19 cellular contexts compared by ENCODE assay signal in the genomic region with DNA sequence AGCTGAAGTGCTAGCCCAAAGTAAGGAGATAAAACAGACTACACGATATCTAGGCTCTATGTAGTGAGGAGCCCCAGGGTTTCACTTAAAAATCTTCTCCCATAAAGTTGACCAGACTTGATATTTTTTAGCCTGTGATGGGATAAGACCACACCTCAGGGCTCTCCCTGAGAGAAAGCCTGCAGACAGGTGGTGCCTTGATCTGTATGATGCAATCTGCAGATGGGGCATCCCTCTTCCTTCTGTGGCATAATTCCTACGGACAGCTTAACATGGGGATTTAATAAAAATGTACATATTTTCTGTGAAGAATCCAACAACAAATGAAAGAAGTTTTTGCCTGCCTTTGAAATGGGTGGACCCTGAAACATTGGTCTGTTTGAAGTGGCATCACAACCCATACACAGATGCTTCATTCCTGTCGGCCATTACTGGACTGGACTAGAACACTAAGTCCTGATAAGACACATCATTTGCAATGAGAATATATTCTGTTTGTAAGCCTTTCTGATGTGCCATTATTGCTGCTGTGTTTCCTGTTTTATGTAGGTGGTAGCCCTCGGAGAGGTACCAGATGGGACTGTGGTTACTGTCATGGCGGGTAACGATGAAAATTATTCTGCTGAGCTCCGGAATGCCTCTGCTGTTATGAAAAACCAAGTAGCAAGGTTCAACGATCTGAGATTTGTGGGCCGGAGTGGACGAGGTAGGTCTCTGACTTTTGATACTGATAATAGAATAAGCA. TPM values are rescaled to one million over a fixed set of nuclear protein-coding genes. Genes with fewer than 3 reads are reported as not detected.
DNase-seq lines count a peak whose midpoint lies in the region; ATAC-seq, FAIRE-seq and TF ChIP-seq lines count a peak whose summit lies in the region.
"Had no signal": no experiment of that assay in that cellular context is flagged by ENCODE, and none has a peak within 500 bp of the region (broad histone marks: within the 10 kb centered on the region; RNA-seq: fewer than 3 reads in every experiment).

No MANE protein-coding gene starts in this region.

- H3K27me3 ChIP-seq in Peyer's patch: no peaks in the 10 kb centered on the region
- H3K27me3 ChIP-seq in dorsolateral prefrontal cortex: peaks cover 0 to 8% (median 0%) of the 10 kb centered on the region in 45 donors
- no peaks in the 10 kb centered on the region for H3K27me3 ChIP-seq in esophagus squamous epithelium
- H3K27me3 ChIP-seq: colonic mucosa, sigmoid colon, SJSA1, uterus had no signal

- no peaks in the 10 kb centered on the region for H3K9me3 Mint-ChIP-seq in activated T-cell treated with anti-CD3 and anti-CD28 coated beads, Interleukin-2, amount 50 U/mL, for 24 hours
- H3K9me3 Mint-ChIP-seq in activated naive CD8-positive, alpha-beta T cell treated with anti-CD3 and anti-CD28 coated beads, Interleukin-2, amount 50 U/mL, for 24 hours: no peaks in the 10 kb centered on the region

- H3K4me3 ChIP-seq in Peyer's patch (no peak overlapping the region), dorsolateral prefrontal cortex (no peak overlapping the region), esophagus squamous epithelium (no peak overlapping the region)
- H3K4me3 ChIP-seq: colonic mucosa, gastroesophageal sphincter, left ventricle myocardium inferior, sigmoid colon, SJSA1, uterus had no signal

- H3K36me3 Mint-ChIP-seq in activated T-cell treated with anti-CD3 and anti-CD28 coated beads, Interleukin-2, amount 50 U/mL, for 24 hours (ENCODE audit: low read depth): peaks cover 80% of the 10 kb centered on the region
- H3K36me3 Mint-ChIP-seq in activated naive CD8-positive, alpha-beta T cell treated with anti-CD3 and anti-CD28 coated beads, Interleukin-2, amount 50 U/mL, for 24 hours (ENCODE audit: low read depth): peaks cover 33% of the 10 kb centered on the region

- 81 to 88% methylated on average over 10 of the region's 10 CpGs for WGBS in esophagus squamous epithelium, 2 donors

- TF ChIP-seq CTCF in Peyer's patch (IDR thresholded peaks at IDR 0.05) (no peak), dorsolateral prefrontal cortex (IDR thresholded peaks at IDR 0.05 in 54 of 56, conservative IDR thresholded peaks at IDR 0.05 in 2 of 56; ENCODE audit: low read depth in 1 of 56, partially characterized antibody in 56 of 56) (no peak), esophagus squamous epithelium (IDR thresholded peaks at IDR 0.05) (no peak)

- no peak for FAIRE-seq in frontal cortex (lab: Jason Lieb, UNC)

- intact Hi-C loops in sciatic nerve (cut with DNase I): no loop called here
- intact Hi-C loops in dorsolateral prefrontal cortex (cut with DNase I): no loop called here
- intact Hi-C loops in esophagus squamous epithelium (cut with DNase I): no loop called here

- TF ChIP-seq POLR2A in Peyer's patch (IDR thresholded peaks at IDR 0.05): no peak
- TF ChIP-seq POLR2A in esophagus squamous epithelium (IDR thresholded peaks at IDR 0.05): no peak

- H3K27ac ChIP-seq in Peyer's patch (peak overlapping the region in 3 of 4 donors; percentile 7 to 52 (median 41)), dorsolateral prefrontal cortex (no peak overlapping the region), esophagus squamous epithelium (no peak overlapping the region)
- H3K27ac ChIP-seq: colonic mucosa, gastroesophageal sphincter, left ventricle myocardium inferior, sigmoid colon, SJSA1, uterus had no signal

- peaks cover 0 to 13% (median 0%) of the 10 kb centered on the region in 4 donors for H3K4me1 ChIP-seq in Peyer's patch
- H3K4me1 ChIP-seq in esophagus squamous epithelium: peaks cover 0 to 26% (median 5%) of the 10 kb centered on the region in 3 donors
- H3K4me1 ChIP-seq: colonic mucosa, gastroesophageal sphincter, uterus had no signal

- peaks cover 78% of the 10 kb centered on the region for H3K4me1 Mint-ChIP-seq in activated T-cell treated with anti-CD3 and anti-CD28 coated beads, Interleukin-2, amount 50 U/mL, for 24 hours (ENCODE audit: low read depth)
- peaks cover 78% of the 10 kb centered on the region for H3K4me1 Mint-ChIP-seq in activated naive CD8-positive, alpha-beta T cell treated with anti-CD3 and anti-CD28 coated beads, Interleukin-2, amount 50 U/mL, for 24 hours

- H3K27me3 Mint-ChIP-seq in activated T-cell treated with anti-CD3 and anti-CD28 coated beads, Interleukin-2, amount 50 U/mL, for 24 hours: no peaks in the 10 kb centered on the region
- H3K27me3 Mint-ChIP-seq in activated naive CD8-positive, alpha-beta T cell treated with anti-CD3 and anti-CD28 coated beads, Interleukin-2, amount 50 U/mL, for 24 hours: peaks cover 6% of the 10 kb centered on the region

- DNase-seq in activated T-cell treated with anti-CD3 and anti-CD28 coated beads, Interleukin-2, amount 50 U/mL, for 24 hours: no peak
- DNase-seq in activated T-cell treated with anti-CD3 and anti-CD28 coated beads for 4 hours: no peak
- no peak for DNase-seq in Peyer's patch
- DNase-seq in activated naive CD8-positive, alpha-beta T cell treated with anti-CD3 and anti-CD28 coated beads, Interleukin-2, amount 50 U/mL, for 24 hours: no peak
- DNase-seq in sciatic nerve (ENCODE audit: low spot score): no peak
- DNase-seq in dorsolateral prefrontal cortex: no peak
- DNase-seq in esophagus squamous epithelium (lab: John Stamatoyannopoulos, UW): no peak
- no peak for DNase-seq in frontal cortex (ENCODE audit: low spot score in 2 of 2)
- DNase-seq: activated CD4-positive, alpha-beta T cell treated with anti-CD3 and anti-CD28 coated beads, Interleukin-2, amount 50 U/mL, for 4 hours; activated gamma-delta T cell treated with Interleukin-2 at 50 U/mL for 16 hours; colonic mucosa; left ventricle myocardium inferior; NCI-H1694; sigmoid colon; stimulated activated CD4-positive, alpha-beta T cell treated with anti-CD3 and anti-CD28 coated beads, Interleukin-2, amount 100 ng/mL, for 24 hours; substantia nigra; uterus had no signal

- H3K36me3 ChIP-seq in Peyer's patch (no peaks in the 10 kb centered on the region), esophagus squamous epithelium (no peaks in the 10 kb centered on the region)
- H3K36me3 ChIP-seq: colonic mucosa, gastroesophageal sphincter, left ventricle myocardium inferior, sigmoid colon had no signal

- peak overlapping the region; percentile 55 for H3K4me3 Mint-ChIP-seq in activated T-cell treated with anti-CD3 and anti-CD28 coated beads, Interleukin-2, amount 50 U/mL, for 24 hours
- H3K4me3 Mint-ChIP-seq in activated naive CD8-positive, alpha-beta T cell treated with anti-CD3 and anti-CD28 coated beads, Interleukin-2, amount 50 U/mL, for 24 hours: peak overlapping the region; percentile 70

- no peak for ATAC-seq in activated naive CD8-positive, alpha-beta T cell treated with anti-CD3 and anti-CD28 coated beads, Interleukin-2, amount 50 U/mL, for 24 hours
- ATAC-seq in sciatic nerve: peak; percentile 19
- ATAC-seq: gastroesophageal sphincter had no signal

- H3K27ac Mint-ChIP-seq in activated T-cell treated with anti-CD3 and anti-CD28 coated beads, Interleukin-2, amount 50 U/mL, for 24 hours: peak overlapping the region; percentile 64
- peak overlapping the region; percentile 74 for H3K27ac Mint-ChIP-seq in activated naive CD8-positive, alpha-beta T cell treated with anti-CD3 and anti-CD28 coated beads, Interleukin-2, amount 50 U/mL, for 24 hours

- H3K9me3 ChIP-seq in Peyer's patch (no peaks in the 10 kb centered on the region), esophagus squamous epithelium (no peaks in the 10 kb centered on the region)
- H3K9me3 ChIP-seq: colonic mucosa, gastroesophageal sphincter, left ventricle myocardium inferior, sigmoid colon, SJSA1, uterus had no signal

RNA-seq across cellular contexts. Expression of a gene that starts 53.8 kb away (rescaled TPM):
- total RNA-seq in Peyer's patch (10 to 100 TPM in 1 of 4 donors, 1 to 10 TPM in 3; 2.0 to 17.3 (median 2.7) TPM), sciatic nerve (12.9 TPM), dorsolateral prefrontal cortex (10 to 100 TPM; 19.4 to 51.1 (median 30.3) TPM), esophagus squamous epithelium (10 to 100 TPM in 1 of 4 donors, 1 to 10 TPM in 3; 3.6 to 10.9 (median 5.3) TPM), frontal cortex (63.6 TPM)

Comparison
In these comparisons a context has a peak if more than half of its experiments do, and no peak if none do; other contexts are left out.
1. H3K27ac ChIP-seq: peak in Peyer's patch (3 of 4); none in dorsolateral prefrontal cortex (0 of 59) and esophagus squamous epithelium (0 of 4).